9 cellular contexts compared by ENCODE assay signal in the genomic region with DNA sequence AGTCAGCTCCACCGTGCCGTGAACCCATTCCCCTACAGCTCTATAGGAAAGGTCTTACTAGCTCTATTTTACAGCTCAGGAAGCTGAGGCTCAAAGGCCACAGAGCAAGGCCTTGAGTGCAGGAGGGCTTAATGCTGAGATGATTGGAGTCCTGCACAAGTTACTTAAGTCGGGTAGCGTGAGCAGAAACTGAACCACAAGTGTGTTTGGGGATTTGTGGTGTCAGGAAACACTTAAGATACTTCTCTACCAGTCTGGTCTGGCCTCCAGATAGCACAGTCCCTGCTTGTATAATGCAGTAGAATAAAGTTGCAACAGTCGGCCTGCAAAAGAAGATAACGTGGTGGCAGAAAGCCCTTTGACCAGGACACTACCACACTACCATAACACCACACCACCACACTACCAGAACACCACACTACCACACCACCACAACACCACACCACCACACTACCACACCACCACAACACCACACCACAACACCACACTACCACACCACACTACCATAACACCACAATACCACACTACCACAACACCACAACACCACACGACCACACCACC.
DNase-seq lines count a peak whose midpoint lies in the region; ATAC-seq and TF ChIP-seq lines count a peak whose summit lies in the region.
"Had no signal": no experiment of that assay in that cellular context is flagged by ENCODE, and none has a peak within 500 bp of the region (broad histone marks: within the 10 kb centered on the region; RNA-seq: fewer than 3 reads in every experiment).

No MANE protein-coding gene starts in this region.

- H3K27ac ChIP-seq in SK-N-MC = 0 out of 2 replicates have a peak overlapping the region, but pooled peaks have one; percentile 10

- TF ChIP-seq CTCF in AG09309 (IDR thresholded peaks at IDR 0.05; ENCODE audit: control insufficient read depth, insufficient read depth, low read depth, low read length, missing control alignments) = no peak
- TF ChIP-seq CTCF in GM10248 (IDR thresholded peaks at IDR 0.05; ENCODE audit: control extremely low read depth, extremely low read depth, low read depth, missing control alignments) = no peak
- TF ChIP-seq CTCF in foreskin fibroblast (IDR thresholded peaks at IDR 0.05; ENCODE audit: low read depth, low read length) = no peak

- no peak for ATAC-seq in HG02938 (IDR thresholded peaks at IDR 0.05; ENCODE audit: unreplicated experiment)
- no peak for ATAC-seq in GM21737 (IDR thresholded peaks at IDR 0.05; ENCODE audit: unreplicated experiment)
- no peak for ATAC-seq in HG03045 (IDR thresholded peaks at IDR 0.05; ENCODE audit: unreplicated experiment)

- CTCF ChIA-PET in GM10248 (lab: Yijun Ruan, JAX) = interaction anchor here (0.7 to 2.4 kb wide), 3 partner anchors 12 to 15 kb away, joined by 3 to 13 read pairs (median 4); no protein-coding TSS in a partner anchor

- H3K9me3 ChIP-seq in SK-N-MC (ENCODE audit: low read depth, low read length) = no peaks in the 10 kb centered on the region

- H3K9ac ChIP-seq in SK-N-MC (ENCODE audit: insufficient read length) = no peak overlapping the region

- no peaks in the 10 kb centered on the region for H3K36me3 ChIP-seq in SK-N-MC (ENCODE audit: insufficient read depth, low read length)

- POLR2A ChIA-PET in GM10248 (lab: Yijun Ruan, JAX) = no interaction called here

- peak; percentile 78 for DNase-seq in AG09309 (ENCODE audit: low read depth)
- DNase-seq in GM10248 (ENCODE audit: extremely low spot score) = peak; percentile 44
- DNase-seq in SK-N-MC (ENCODE audit: low read depth, low spot score) = peak; percentile 16
- peak; percentile 42 to 67 for DNase-seq in foreskin fibroblast
- DNase-seq in activated CD8-positive, alpha-beta memory T cell treated with anti-CD3 and anti-CD28 coated beads, Interleukin-2, amount 50 U/mL, for 48 hours = no peak

- no peak overlapping the region for H3K4me3 ChIP-seq in AG09309 (ENCODE audit: control insufficient read depth, low read depth, low read length)
- no peak overlapping the region for H3K4me3 ChIP-seq in SK-N-MC
- H3K4me3 ChIP-seq in foreskin fibroblast (ENCODE audit: low read depth in 1 of 2, low read length in 2 of 2) = no peak overlapping the region
- H3K4me3 ChIP-seq: lung had no signal
